Comparison of ENCODE assay signal across 15 cellular contexts in genomic region chr7:84187087-84187805, GRCh38. TPM values are rescaled to one million over a fixed set of nuclear protein-coding genes. Genes with fewer than 3 reads are reported as not detected.
DNase-seq lines count a peak whose midpoint lies in the region; ATAC-seq and TF ChIP-seq lines count a peak whose summit lies in the region.
"Had no signal": no experiment of that assay in that cellular context is flagged by ENCODE, and none has a peak within 500 bp of the region (broad histone marks: within the 10 kb centered on the region; RNA-seq: fewer than 3 reads in every experiment).

No MANE protein-coding gene starts in this region.

- peak overlapping the region; percentile 87 for H2AFZ ChIP-seq in HCT116 (ENCODE audit: low read depth, low read length, poor library complexity, severe bottlenecking)

- no peak for TF ChIP-seq CTCF in A673 (conservative IDR thresholded peaks at IDR 0.05; ENCODE audit: low read depth, low read length)
- TF ChIP-seq CTCF in HCT116 (IDR thresholded peaks at IDR 0.05 in 2 of 3, conservative IDR thresholded peaks at IDR 0.05 in 1 of 3; ENCODE audit: borderline replicate concordance in 1 of 3, insufficient read depth in 1 of 3, low read depth in 2 of 3, low read length in 2 of 3): no peak
- TF ChIP-seq CTCF in astrocyte of the spinal cord (IDR thresholded peaks at IDR 0.05; ENCODE audit: low read depth, low read length): no peak

- peaks cover 55% of the 10 kb centered on the region for H3K4me1 ChIP-seq in A673 (ENCODE audit: insufficient read depth, low read length, poor library complexity, severe bottlenecking)
- peaks cover 5 to 27% of the 10 kb centered on the region in 2 experiments; a peak in 3 of 4 replicates for H3K4me1 ChIP-seq in HCT116 (ENCODE audit: control insufficient read depth in 1 of 2, insufficient read depth in 2 of 2, low read length in 2 of 2)
- H3K4me1 ChIP-seq: adrenal gland, vagina had no signal

- H3K27ac ChIP-seq in A673 (ENCODE audit: low read depth, low read length, poor library complexity, severe bottlenecking): peak overlapping the region; percentile 9
- no peak overlapping the region for H3K27ac ChIP-seq in HCT116 (ENCODE audit: low read depth, low read length)
- H3K27ac ChIP-seq: adrenal gland, SK-N-MC, vagina had no signal

- no peaks in the 10 kb centered on the region for H3K36me3 Mint-ChIP-seq in activated naive CD4-positive, alpha-beta T cell treated with anti-CD3 and anti-CD28 coated beads, Interleukin-2, amount 10 ng/mL, durations not matched to agents 7 days and 5 days

- CTCF ChIA-PET in A673 (lab: Charles Lee): interaction anchor here (0.8 kb wide), 1 partner anchor 252 kb away, joined by 3 read pairs; no protein-coding TSS in a partner anchor
- CTCF ChIA-PET in HCT116 (lab: Charles Lee): interaction anchor here (1.5 kb wide), 1 partner anchor 268 kb away, joined by 3 read pairs; no protein-coding TSS in a partner anchor
- CTCF ChIA-PET in activated naive CD4-positive, alpha-beta T cell treated with anti-CD3 and anti-CD28 coated beads, Interleukin-2, amount 10 ng/mL, durations not matched to agents 7 days and 5 days (lab: Charles Lee): interaction anchor here (1.0 to 1.6 kb wide), 2 partner anchors 202 to 210 kb away, joined by 4 read pairs; no protein-coding TSS in a partner anchor

- RAD21 ChIA-PET in HCT116 (lab: Charles Lee; ENCODE audit: low non-redundant PET in 1 of 2, low total read pairs in 2 of 2, uncharacterized antibody in 2 of 2, unreplicated experiment in 2 of 2): no interaction called here

- H3K4me1 Mint-ChIP-seq in activated naive CD4-positive, alpha-beta T cell treated with anti-CD3 and anti-CD28 coated beads, Interleukin-2, amount 10 ng/mL, durations not matched to agents 7 days and 5 days: peaks cover 18% of the 10 kb centered on the region

- H3K4me2 ChIP-seq in HCT116 (ENCODE audit: low read length): peak overlapping the region; percentile 52

- intact Hi-C loops in A673 (cut with micrococcal nuclease; ENCODE audit: unreplicated experiment) (loop anchor here (5.0 kb wide), 1 partner anchor 250 kb away; no protein-coding TSS in a partner anchor), HCT116 (cut with micrococcal nuclease) (loop anchor here (5.0 kb wide), 1 partner anchor 835 kb away; no protein-coding TSS in a partner anchor)

- H3K36me3 ChIP-seq in A673 (ENCODE audit: insufficient read depth, low read length, poor library complexity, severe bottlenecking) (no peaks in the 10 kb centered on the region), HCT116 (ENCODE audit: control insufficient read depth in 1 of 2, insufficient read depth in 2 of 2, low read length in 2 of 2) (no peaks in the 10 kb centered on the region)
- H3K36me3 ChIP-seq: adrenal gland, vagina had no signal

- no peak overlapping the region for H3K4me3 Mint-ChIP-seq in activated naive CD4-positive, alpha-beta T cell treated with anti-CD3 and anti-CD28 coated beads, Interleukin-2, amount 10 ng/mL, durations not matched to agents 7 days and 5 days

- no peak overlapping the region for H3K27ac Mint-ChIP-seq in activated naive CD4-positive, alpha-beta T cell treated with anti-CD3 and anti-CD28 coated beads, Interleukin-2, amount 10 ng/mL, durations not matched to agents 7 days and 5 days

- BruUV-seq in A673 (replicated peaks; lab: Mats Ljungman, UMichigan) (no TSS peak), HCT116 (replicated peaks; lab: Mats Ljungman, UMichigan) (no TSS peak)

- no peaks in the 10 kb centered on the region for H4K20me1 ChIP-seq in HCT116 (ENCODE audit: insufficient read depth)

- no peak overlapping the region for H3K9ac ChIP-seq in HCT116 (ENCODE audit: low read length)

- H3K79me2 ChIP-seq in HCT116 (ENCODE audit: insufficient read depth, low read length): no peaks in the 10 kb centered on the region

- no peak for ATAC-seq in HCT116
- no peak for ATAC-seq in GM19455 (IDR thresholded peaks at IDR 0.05; ENCODE audit: unreplicated experiment)
- ATAC-seq in HG02973 (IDR thresholded peaks at IDR 0.05; ENCODE audit: unreplicated experiment): no peak

- H3K4me3 ChIP-seq in A673 (ENCODE audit: low read depth, low read length, poor library complexity, severe bottlenecking) (no peak overlapping the region), HCT116 (replicated peaks in 1 of 2; ENCODE audit: low read depth in 1 of 2, low read length in 2 of 2) (no peak overlapping the region), astrocyte of the spinal cord (ENCODE audit: low read depth, low read length) (no peak overlapping the region)
- H3K4me3 ChIP-seq: adrenal gland, SK-N-MC, vagina had no signal

- DNase-seq in A673 (ENCODE audit: low spot score) (peak; percentile 56), HCT116 (ENCODE audit: low read depth, low spot score) (no peak), astrocyte of the spinal cord (ENCODE audit: low read depth, low spot score) (peak; percentile 13), lung microvascular endothelial cell (ENCODE audit: low read depth in 2 of 2) (peak; percentile 2 to 27)
- no peak for DNase-seq in stimulated activated CD4-positive, alpha-beta T cell treated with anti-CD3 and anti-CD28 coated beads, Interleukin-4, amount 100 ng/mL, for 4 hours
- DNase-seq in activated naive CD4-positive, alpha-beta T cell treated with anti-CD3 and anti-CD28 coated beads, Interleukin-2, amount 10 ng/mL, durations not matched to agents 7 days and 5 days: no peak
- DNase-seq: activated CD4-positive, alpha-beta T cell treated with anti-CD3 and anti-CD28 coated beads, Interleukin-2, amount 50 U/mL, for 1 hour; adrenal gland; AML-193; stimulated activated naive CD4-positive, alpha-beta T cell treated with Interleukin-2 at 50 U/mL for 16 hours had no signal

- no peaks in the 10 kb centered on the region for H3K27me3 Mint-ChIP-seq in activated naive CD4-positive, alpha-beta T cell treated with anti-CD3 and anti-CD28 coated beads, Interleukin-2, amount 10 ng/mL, durations not matched to agents 7 days and 5 days

- H3K9me3 ChIP-seq in A673 (ENCODE audit: low read depth, low read length, poor library complexity, severe bottlenecking) (no peaks in the 10 kb centered on the region), HCT116 (ENCODE audit: control insufficient read depth in 1 of 2, insufficient read depth in 1 of 2, low read depth in 1 of 2, low read length in 2 of 2) (no peaks in the 10 kb centered on the region)
- H3K9me3 ChIP-seq: adrenal gland, vagina had no signal

- in situ Hi-C loops in astrocyte of the spinal cord (cut with HindIII; ENCODE audit: low sequenced_read_pairs): no loop called here

- TF ChIP-seq POLR2A in HCT116 (IDR thresholded peaks at IDR 0.05; ENCODE audit: borderline replicate concordance, extremely low read depth, insufficient read depth, insufficient read length): no peak

- H3K27me3 ChIP-seq in A673 (replicated peaks; ENCODE audit: insufficient read depth, low read depth, low read length, poor library complexity) (no peaks in the 10 kb centered on the region), HCT116 (ENCODE audit: insufficient read depth, low read length) (no peaks in the 10 kb centered on the region)
- H3K27me3 ChIP-seq: adrenal gland, vagina had no signal

- no peak for TF ChIP-seq RAD21 in HCT116 (IDR thresholded peaks at IDR 0.05; ENCODE audit: low read depth)

- no peaks in the 10 kb centered on the region for H3K9me3 Mint-ChIP-seq in activated naive CD4-positive, alpha-beta T cell treated with anti-CD3 and anti-CD28 coated beads, Interleukin-2, amount 10 ng/mL, durations not matched to agents 7 days and 5 days

- POLR2A ChIA-PET in A673 (lab: Charles Lee; ENCODE audit: low non-redundant PET) (no interaction called here), HCT116 (lab: Charles Lee) (interaction anchor here (0.9 kb wide), 1 partner anchor 8 kb away, joined by 3 read pairs; the partner anchor contains the start of gene SEMA3A)

- no peaks in the 10 kb centered on the region for H3K9me2 ChIP-seq in HCT116 (ENCODE audit: insufficient read depth)

TF ChIP-seq in HCT116, 20 proteins besides CTCF, POLR2A, EP300 and RAD21 (continues in another document):
- TF ChIP-seq ZBTB33 (IDR thresholded peaks at IDR 0.05; ENCODE audit: extremely low read depth, insufficient replicate concordance, low read length) (no peak), SIN3A (IDR thresholded peaks at IDR 0.05; ENCODE audit: low read depth) (no peak), FOSL1 (IDR thresholded peaks at IDR 0.05; ENCODE audit: low read depth) (no peak), EZH2 (IDR thresholded peaks at IDR 0.05) (no peak), SRF (IDR thresholded peaks at IDR 0.05; ENCODE audit: low read depth) (no peak)

RNA-seq across cellular contexts. Expression of gene SEMA3A, which starts 7.3 kb away (rescaled TPM):
- total RNA-seq in A673 (2021) (22.8 and 26.9 TPM in 2 replicates), HCT116 (2021; ENCODE audit: unreplicated experiment) (14.2 TPM), lung microvascular endothelial cell (21.6 and 56.7 TPM in 2 replicates)
- 3.7 TPM in 2 replicates for polyA plus RNA-seq in HCT116 (2012)
- total RNA-seq: OCI-LY7 had no signal

Comparison
In these comparisons a context has a peak if more than half of its experiments do, and no peak if none do; other contexts are left out.
1. DNase-seq: peak in A673 (single experiment), astrocyte of the spinal cord (single experiment) and lung microvascular endothelial cell (2 of 2); none in HCT116 (single experiment), stimulated activated CD4-positive, alpha-beta T cell treated with anti-CD3 and anti-CD28 coated beads, Interleukin-4, amount 100 ng/mL, for 4 hours (0 of 2) and activated naive CD4-positive, alpha-beta T cell treated with anti-CD3 and anti-CD28 coated beads, Interleukin-2, amount 10 ng/mL, durations not matched to agents 7 days and 5 days (single experiment).